Comparison of ENCODE assay signal across 14 cellular contexts in the genomic region with DNA sequence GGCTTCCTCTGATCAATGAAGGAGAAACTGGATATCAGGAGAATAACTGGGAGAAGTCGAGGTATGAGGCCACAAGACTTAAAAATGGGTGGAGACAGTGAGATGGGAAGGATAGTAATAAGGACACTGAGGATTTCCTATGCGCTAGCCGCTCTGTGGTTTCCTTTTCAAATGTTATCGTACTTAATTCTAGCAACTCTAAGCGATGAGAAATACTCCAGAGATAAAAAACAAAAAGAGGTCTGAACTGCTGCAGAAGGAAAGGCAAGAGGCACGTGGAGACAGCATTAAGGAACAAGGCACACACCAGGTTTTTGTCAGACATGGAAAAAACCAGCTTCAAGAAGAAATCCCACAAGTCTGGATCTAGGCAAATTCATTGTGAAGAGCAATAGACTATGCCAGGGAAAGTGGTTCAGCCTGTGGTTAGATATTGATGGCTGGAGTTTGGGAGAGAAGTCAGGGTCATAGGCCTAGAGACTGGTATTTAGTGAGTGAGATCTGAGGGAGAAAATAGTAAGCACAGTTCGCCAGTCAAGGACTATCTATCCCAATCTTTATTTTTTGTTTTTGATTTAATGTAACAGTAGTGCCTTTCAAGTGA. TPM values are rescaled to one million over a fixed set of nuclear protein-coding genes. Genes with fewer than 3 reads are reported as not detected.
A peak's percentile ranks its signal among the peaks of the same experiment; 100 is the strongest.
DNase-seq lines count a peak whose midpoint lies in the region; ATAC-seq and TF ChIP-seq lines count a peak whose summit lies in the region.
"Had no signal": no experiment of that assay in that cellular context is flagged by ENCODE, and none has a peak within 500 bp of the region (broad histone marks: within the 10 kb centered on the region; RNA-seq: fewer than 3 reads in every experiment).

No MANE protein-coding gene starts in this region.

- H3K9me3 ChIP-seq in A673 (ENCODE audit: low read depth, low read length, poor library complexity, severe bottlenecking) (no peaks in the 10 kb centered on the region), mammary epithelial cell (replicated peaks; ENCODE audit: insufficient read depth, low read length) (no peaks in the 10 kb centered on the region)
- H3K9me3 ChIP-seq: sigmoid colon, tibial artery had no signal

- H3K79me2 ChIP-seq in KMS-11 (ENCODE audit: insufficient read depth, low read depth) (no peaks in the 10 kb centered on the region), mammary epithelial cell (ENCODE audit: insufficient read depth, low read length) (peaks cover 36% of the 10 kb centered on the region)

- H3K27me3 ChIP-seq in A673 (replicated peaks; ENCODE audit: insufficient read depth, low read depth, low read length, poor library complexity) (no peaks in the 10 kb centered on the region), KMS-11 (ENCODE audit: insufficient read depth, low read depth) (no peaks in the 10 kb centered on the region), mammary epithelial cell (ENCODE audit: insufficient read depth, low read length) (no peaks in the 10 kb centered on the region)
- H3K27me3 ChIP-seq: sigmoid colon, tibial artery had no signal

- POLR2A ChIA-PET in A673 (lab: Charles Lee; ENCODE audit: low non-redundant PET) = no interaction called here

- ATAC-seq in HG02938 (IDR thresholded peaks at IDR 0.05; ENCODE audit: unreplicated experiment) = no peak
- no peak for ATAC-seq in esophagus mucosa

- H3K4me1 ChIP-seq in A673 (ENCODE audit: insufficient read depth, low read length, poor library complexity, severe bottlenecking) = peaks cover 6% of the 10 kb centered on the region
- H3K4me1 ChIP-seq in KMS-11 (ENCODE audit: low read depth, poor library complexity, severe bottlenecking) = peaks cover 18% of the 10 kb centered on the region
- H3K4me1 ChIP-seq in mammary epithelial cell (ENCODE audit: insufficient read depth, low read length) = peaks cover 36% of the 10 kb centered on the region

- DNase-seq in A673 (ENCODE audit: low spot score) (peak; percentile 4), mammary epithelial cell (peak; percentile 7), myocyte (ENCODE audit: low read depth) (peak; percentile 23), GM13976 (ENCODE audit: low spot score) (no peak), NOMO-1 treated with dmso at 0.1 percent for 144 hours (lab: John Stamatoyannopoulos, UW; ENCODE audit: unreplicated experiment) (no peak)
- DNase-seq: hippocampal formation, NCI-H2081 treated with DMSO at 0.1 percent for 48 hours had no signal

- peak overlapping the region; percentile 51 for H3K27ac ChIP-seq in A673 (ENCODE audit: low read depth, low read length, poor library complexity, severe bottlenecking)
- no peak overlapping the region for H3K27ac ChIP-seq in KMS-11
- H3K27ac ChIP-seq in mammary epithelial cell (ENCODE audit: insufficient read depth, low read depth, low read length) = peak overlapping the region; percentile 81

- no peak overlapping the region for H3K9ac ChIP-seq in KMS-11
- H3K9ac ChIP-seq in mammary epithelial cell (ENCODE audit: insufficient read depth, low read length) = peak overlapping the region; percentile 23

- CTCF ChIA-PET in A673 (lab: Charles Lee) = no interaction called here
- CTCF ChIA-PET in mammary epithelial cell (lab: Charles Lee; ENCODE audit: low non-redundant PET) = no interaction called here

- H2AFZ ChIP-seq in KMS-11 (ENCODE audit: low read depth) (0 out of 2 replicates have a peak overlapping the region, but pooled peaks have one; percentile 56), mammary epithelial cell (ENCODE audit: low read depth, low read length) (no peak overlapping the region)

- no peaks in the 10 kb centered on the region for H3K36me3 ChIP-seq in A673 (ENCODE audit: insufficient read depth, low read length, poor library complexity, severe bottlenecking)
- no peaks in the 10 kb centered on the region for H3K36me3 ChIP-seq in KMS-11 (ENCODE audit: insufficient read depth)
- H3K36me3 ChIP-seq in mammary epithelial cell (ENCODE audit: insufficient read depth, low read length) = peaks cover 28% of the 10 kb centered on the region
- H3K36me3 ChIP-seq: sigmoid colon, tibial artery had no signal

- intact Hi-C loops in A673 (cut with micrococcal nuclease; ENCODE audit: unreplicated experiment) = no loop called here
- intact Hi-C loops in mammary epithelial cell (cut with micrococcal nuclease) = no loop called here

- H4K20me1 ChIP-seq in KMS-11 (ENCODE audit: insufficient read depth) = no peaks in the 10 kb centered on the region
- no peaks in the 10 kb centered on the region for H4K20me1 ChIP-seq in mammary epithelial cell (ENCODE audit: insufficient read depth, low read length)

- H3K4me3 ChIP-seq in A673 (ENCODE audit: low read depth, low read length, poor library complexity, severe bottlenecking) (no peak overlapping the region), KMS-11 (IDR thresholded peaks at IDR 0.05; ENCODE audit: insufficient read depth, low read depth, low read length) (no peak overlapping the region), mammary epithelial cell (replicated peaks in 1 of 3; ENCODE audit: insufficient read depth in 1 of 3, low read depth in 2 of 3, low read length in 3 of 3) (no peak overlapping the region)
- H3K4me3 ChIP-seq: sigmoid colon, tibial artery had no signal

- no peak for TF ChIP-seq CTCF in A673 (conservative IDR thresholded peaks at IDR 0.05; ENCODE audit: low read depth, low read length)
- TF ChIP-seq CTCF in KMS-11 (conservative IDR thresholded peaks at IDR 0.05; ENCODE audit: low read depth, low read length) = no peak
- no peak for TF ChIP-seq CTCF in mammary epithelial cell (conservative IDR thresholded peaks at IDR 0.05 in 1 of 2, IDR thresholded peaks at IDR 0.05 in 1 of 2; ENCODE audit: extremely low read depth in 1 of 2, insufficient read depth in 1 of 2, low read depth in 1 of 2, low read length in 2 of 2)
- no peak for TF ChIP-seq CTCF in GM13976 (IDR thresholded peaks at IDR 0.05; ENCODE audit: borderline replicate concordance, control extremely low read depth, extremely low read depth, insufficient read depth, missing control alignments)

- H3K4me2 ChIP-seq in KMS-11 (peak overlapping the region; percentile 36; the same call in 1 of the 2 replicates), mammary epithelial cell (ENCODE audit: insufficient read depth, low read depth, low read length) (peak overlapping the region; percentile 44)

- BruUV-seq in A673 (replicated peaks; lab: Mats Ljungman, UMichigan) = no TSS peak
- BruUV-seq in mammary epithelial cell (replicated peaks; lab: Mats Ljungman, UMichigan) = no TSS peak

- dilution Hi-C loops in mammary epithelial cell (cut with HindIII; ENCODE audit: low sequenced_read_pairs) = no loop called here

- in situ Hi-C loops in mammary epithelial cell (cut with MboI; ENCODE audit: low sequenced_read_pairs in 2 of 2) (no loop called here), GM13976 (cut with MboI; ENCODE audit: low sequenced_read_pairs, unreplicated experiment) (no loop called here)

- 79% methylated on average over 7 of the region's 7 CpGs for WGBS in mammary epithelial cell (ENCODE audit: low coverage, missing lambda C conversion rate)

RNA-seq across cellular contexts. Expression of a gene that starts 5.3 kb away (rescaled TPM):
- not detected in 2 replicates for total RNA-seq in A673 (2021)
- total RNA-seq in mammary epithelial cell = 100 to 1,000 TPM; 188 to 224 TPM
- polyA plus RNA-seq in mammary epithelial cell = 220 TPM
- polyA minus RNA-seq in mammary epithelial cell = 141 TPM
- total RNA-seq in myocyte = 0.62 and 0.83 TPM in 2 replicates
- polyA plus RNA-seq in myocyte (2012) = not detected
- total RNA-seq in esophagus mucosa = 357 TPM
- total RNA-seq: Daoy, sigmoid colon had no signal

RNA-seq across cellular contexts. Expression of a gene that starts 33.1 kb away (rescaled TPM):
- total RNA-seq in A673 (2021) (34.9 and 38.9 TPM in 2 replicates), mammary epithelial cell (10 to 100 TPM; 43.0 to 55.2 TPM), myocyte (14.7 and 18.5 TPM in 2 replicates), esophagus mucosa (23.0 TPM)
- 7.2 TPM for polyA plus RNA-seq in mammary epithelial cell
- polyA minus RNA-seq in mammary epithelial cell = 0.78 TPM
- polyA plus RNA-seq in myocyte (2012) = 5.6 TPM

RNA-seq across cellular contexts. Expression of a gene that starts 39.5 kb away (rescaled TPM):
- total RNA-seq in A673 (2021) = not detected in 2 replicates
- not detected for total RNA-seq in mammary epithelial cell
- not detected for polyA plus RNA-seq in mammary epithelial cell
- not detected for polyA minus RNA-seq in mammary epithelial cell
- not detected in 2 replicates for total RNA-seq in myocyte
- not detected for polyA plus RNA-seq in myocyte (2012)
- total RNA-seq in esophagus mucosa = 0.08 TPM
- total RNA-seq: Daoy, mesothelial cell of epicardium had no signal

Comparison
In these comparisons a context has a peak if more than half of its experiments do, and no peak if none do; other contexts are left out.
1. DNase-seq: peak in A673 (single experiment), mammary epithelial cell (single experiment) and myocyte (single experiment); none in GM13976 (single experiment) and NOMO-1 treated with dmso at 0.1 percent for 144 hours (single experiment).
2. RNA of a gene that starts 5.3 kb away (total RNA-seq): 357 TPM in esophagus mucosa (single experiment) and 188 to 224 TPM in mammary epithelial cell; 0.62 to 0.83 TPM in myocyte and not detected in A673; every median in the first group is over 100 times any median in the second.